10 cellular contexts compared by ENCODE assay signal in the genomic region with DNA sequence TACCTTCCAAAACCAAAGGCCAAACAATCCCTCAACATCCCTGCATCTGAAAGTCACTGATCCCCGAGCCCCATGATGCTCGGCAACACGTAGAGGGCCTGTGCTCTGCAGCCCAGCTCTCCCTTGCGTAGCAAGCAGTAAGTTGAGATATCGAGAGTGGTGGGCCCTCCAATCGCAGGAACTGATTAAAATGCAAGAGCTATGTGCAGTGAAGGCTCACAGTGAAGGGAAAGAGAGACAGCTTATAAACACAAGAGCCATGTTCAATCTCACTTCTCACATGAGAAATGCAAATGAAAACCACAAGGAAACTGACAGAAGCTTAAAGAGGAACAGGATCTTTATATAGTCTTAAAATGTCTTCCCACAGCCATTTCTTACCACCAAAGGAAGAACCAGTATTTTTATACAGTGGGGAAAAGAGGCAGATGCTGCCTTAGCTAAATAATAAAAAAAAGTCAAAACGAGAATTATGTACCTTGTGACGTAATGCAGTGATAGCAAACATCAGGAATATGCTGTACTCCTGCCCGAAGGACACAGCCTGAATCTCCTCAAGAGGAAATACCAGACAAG. TPM values are rescaled to one million over a fixed set of nuclear protein-coding genes. Genes with fewer than 3 reads are reported as not detected.
DNase-seq lines count a peak whose midpoint lies in the region; ATAC-seq and TF ChIP-seq lines count a peak whose summit lies in the region.
"Had no signal": no experiment of that assay in that cellular context is flagged by ENCODE, and none has a peak within 500 bp of the region (broad histone marks: within the 10 kb centered on the region; RNA-seq: fewer than 3 reads in every experiment).

No MANE protein-coding gene starts in this region.

- in situ Hi-C loops in GM23248 (cut with MboI), result no loop called here

- peaks cover 31% of the 10 kb centered on the region for H3K36me3 Mint-ChIP-seq in activated B cell treated with CpG ODN at 0.5 μM for 24 hours (ENCODE audit: low read depth)

- no peaks in the 10 kb centered on the region for H3K4me1 ChIP-seq in SK-N-SH (ENCODE audit: control insufficient read depth in 1 of 2, insufficient read depth in 2 of 2, low read depth in 1 of 2, low read length in 1 of 2)
- H3K4me1 ChIP-seq in smooth muscle cell (ENCODE audit: low read depth), result no peaks in the 10 kb centered on the region
- no peaks in the 10 kb centered on the region for H3K4me1 ChIP-seq in GM23248 (ENCODE audit: insufficient read depth)

- 95% methylated on average over 9 of the region's 9 CpGs for WGBS in SK-N-SH (ENCODE audit: low lambda C conversion rate)
- 97% methylated on average over 9 of the region's 9 CpGs for WGBS in smooth muscle cell (ENCODE audit: low lambda C conversion rate)
- WGBS in GM23248 (ENCODE audit: low coverage in 1 of 2, low lambda C conversion rate in 2 of 2, missing lambda C conversion rate in 2 of 2), 2 experiments, result 98% methylated on average over 9 of the region's 9 CpGs

- H3K27me3 ChIP-seq in SK-N-SH (ENCODE audit: insufficient read depth) (no peaks in the 10 kb centered on the region), smooth muscle cell (ENCODE audit: low read depth) (no peaks in the 10 kb centered on the region), GM23248 (replicated peaks; ENCODE audit: insufficient read depth) (no peaks in the 10 kb centered on the region)

- H3K36me3 ChIP-seq in SK-N-SH (replicated peaks in 1 of 2; ENCODE audit: control insufficient read depth in 1 of 2, insufficient read depth in 2 of 2, low read length in 1 of 2) (peaks cover 49 to 61% of the 10 kb centered on the region in 2 experiments), smooth muscle cell (ENCODE audit: low read depth) (no peaks in the 10 kb centered on the region), GM23248 (ENCODE audit: low read depth) (peaks cover 15% of the 10 kb centered on the region; the same call in 1 of the 2 replicates)

- TF ChIP-seq EP300 in SK-N-SH (IDR thresholded peaks at IDR 0.05; ENCODE audit: borderline replicate concordance in 1 of 2, low read depth in 1 of 2, low read length in 1 of 2), result no peak

- peak overlapping the region; percentile 80 for H3K4me3 Mint-ChIP-seq in activated B cell treated with CpG ODN at 0.5 μM for 24 hours

- ATAC-seq in GM19328 (IDR thresholded peaks at IDR 0.05; ENCODE audit: unreplicated experiment), result peak; percentile 54
- ATAC-seq in HG03139 (IDR thresholded peaks at IDR 0.05; ENCODE audit: unreplicated experiment), result peak; percentile 42
- ATAC-seq in activated B cell treated with CpG ODN at 0.5 μM for 24 hours (ENCODE audit: low read depth), result peak; percentile 80

- H3K9ac ChIP-seq in SK-N-SH (no peak overlapping the region), smooth muscle cell (ENCODE audit: low read depth) (no peak overlapping the region), GM23248 (no peak overlapping the region)

- TF ChIP-seq RAD21 in SK-N-SH (IDR thresholded peaks at IDR 0.05; ENCODE audit: low read length), result no peak

- H3K4me1 Mint-ChIP-seq in activated B cell treated with CpG ODN at 0.5 μM for 24 hours, result peaks cover 76% of the 10 kb centered on the region

- H3F3A ChIP-seq in SK-N-SH (replicated peaks; ENCODE audit: insufficient read depth), result peaks cover 14% of the 10 kb centered on the region
- H3F3A ChIP-seq in smooth muscle cell (ENCODE audit: low read depth), result peaks cover 3% of the 10 kb centered on the region
- H3F3A ChIP-seq in GM23248 (ENCODE audit: insufficient read depth), result no peaks in the 10 kb centered on the region; the same call in 1 of the 2 replicates

- peak; percentile 70 for DNase-seq in CD1c-positive myeloid dendritic cell (ENCODE audit: extremely low spot score)
- peak; percentile 33 for DNase-seq in activated B cell treated with CpG ODN at 0.5 μM for 24 hours
- DNase-seq in SK-N-SH, result no peak
- DNase-seq in GM03348 (ENCODE audit: low spot score), result no peak
- DNase-seq in smooth muscle cell (lab: John Stamatoyannopoulos, UW; ENCODE audit: unreplicated experiment), result no peak
- no peak for DNase-seq in GM23248
- DNase-seq: DND-41 had no signal

- H3K4me3 ChIP-seq in SK-N-SH (ENCODE audit: low read depth in 2 of 2, low read length in 1 of 2) (no peak overlapping the region), smooth muscle cell (no peak overlapping the region), GM23248 (no peak overlapping the region)

- H3K79me2 ChIP-seq in SK-N-SH (ENCODE audit: insufficient read depth), result no peaks in the 10 kb centered on the region
- H3K79me2 ChIP-seq in smooth muscle cell (ENCODE audit: low read depth), result no peaks in the 10 kb centered on the region
- H3K79me2 ChIP-seq in GM23248 (ENCODE audit: insufficient read depth), result no peaks in the 10 kb centered on the region

- CTCF ChIA-PET in activated B cell treated with CpG ODN at 0.5 μM for 24 hours (lab: Charles Lee), result interaction anchor here (0.7 to 4.5 kb wide), 2 partner anchors 10 to 29 kb away, joined by 3 to 57 read pairs; partner anchors contain the start of gene SETX
- CTCF ChIA-PET in SK-N-SH (lab: Yijun Ruan, JAX), result no interaction called here

- H3K27me3 Mint-ChIP-seq in activated B cell treated with CpG ODN at 0.5 μM for 24 hours, result no peaks in the 10 kb centered on the region

- H3K27ac Mint-ChIP-seq in activated B cell treated with CpG ODN at 0.5 μM for 24 hours, result peak overlapping the region; percentile 99

- H3K27ac ChIP-seq in SK-N-SH (ENCODE audit: low read depth in 2 of 2, low read length in 1 of 2), result no peak overlapping the region
- no peak overlapping the region for H3K27ac ChIP-seq in smooth muscle cell (ENCODE audit: low read depth)
- no peak overlapping the region for H3K27ac ChIP-seq in GM23248

- H3K9me2 ChIP-seq in SK-N-SH (no peaks in the 10 kb centered on the region), GM23248 (ENCODE audit: insufficient read depth) (no peaks in the 10 kb centered on the region)

- POLR2A ChIA-PET in activated B cell treated with CpG ODN at 0.5 μM for 24 hours (lab: Charles Lee) (interaction anchor here (0.5 to 8.8 kb wide), 16 partner anchors 10 to 657 kb away, joined by 3 to 527 read pairs (median 4); partner anchors contain the start of genes CFAP77 and SETX), SK-N-SH (lab: Yijun Ruan, JAX) (no interaction called here)

- TF ChIP-seq CTCF in activated B cell treated with CpG ODN at 0.5 μM for 24 hours (IDR thresholded peaks at IDR 0.05), result no peak
- no peak for TF ChIP-seq CTCF in SK-N-SH (IDR thresholded peaks at IDR 0.05)
- TF ChIP-seq CTCF in smooth muscle cell (IDR thresholded peaks at IDR 0.05; ENCODE audit: borderline replicate concordance, insufficient read depth, poor library complexity, severe bottlenecking), result no peak

- no peaks in the 10 kb centered on the region for H4K20me1 ChIP-seq in SK-N-SH (ENCODE audit: insufficient read depth)
- no peaks in the 10 kb centered on the region for H4K20me1 ChIP-seq in smooth muscle cell (ENCODE audit: low read depth)
- no peaks in the 10 kb centered on the region for H4K20me1 ChIP-seq in GM23248 (ENCODE audit: insufficient read depth)

- H2AFZ ChIP-seq in SK-N-SH (ENCODE audit: low read depth), result no peak overlapping the region
- no peak overlapping the region for H2AFZ ChIP-seq in smooth muscle cell (ENCODE audit: low read depth)
- H2AFZ ChIP-seq in GM23248, result no peak overlapping the region

- H3K9me3 ChIP-seq in SK-N-SH (no peaks in the 10 kb centered on the region), smooth muscle cell (replicated peaks; ENCODE audit: low read depth) (no peaks in the 10 kb centered on the region), GM23248 (ENCODE audit: low read depth) (no peaks in the 10 kb centered on the region)

- no peaks in the 10 kb centered on the region for H3K9me3 Mint-ChIP-seq in activated B cell treated with CpG ODN at 0.5 μM for 24 hours

- intact Hi-C loops in activated B cell treated with CpG ODN at 0.5 μM for 24 hours (cut with micrococcal nuclease), result loop anchor here (1.0 kb wide), 2 partner anchors 9 to 24 kb away; partner anchors contain the start of gene TTF1

- H3K4me2 ChIP-seq in SK-N-SH (no peak overlapping the region), smooth muscle cell (no peak overlapping the region), GM23248 (ENCODE audit: unreplicated experiment) (no peak overlapping the region)

TF ChIP-seq in SK-N-SH, 30 proteins besides CTCF, POLR2A, EP300 and RAD21:
- no peak for TF ChIP-seq USF1 (IDR thresholded peaks at IDR 0.05; ENCODE audit: borderline replicate concordance, low read depth)

RNA-seq across cellular contexts. Expression of gene TTF1, which starts 24.6 kb away (rescaled TPM):
- total RNA-seq in activated B cell treated with CpG ODN at 0.5 μM for 24 hours, result 22.0 and 22.8 TPM in 2 replicates
- 11.9 and 12.1 TPM in 2 replicates for polyA plus RNA-seq in SK-N-SH (2012; rRNA removed)
- 17.4 and 21.5 TPM in 2 replicates for polyA plus RNA-seq in SK-N-SH (2012; cell fraction: cytosol; rRNA removed)
- 7.8 and 8.4 TPM in 2 replicates for polyA plus RNA-seq in SK-N-SH (2012; cell fraction: nucleus; rRNA removed)
- 8.9 and 16.4 TPM in 2 replicates for total RNA-seq in smooth muscle cell
- polyA plus RNA-seq in smooth muscle cell, result 5.5 and 7.8 TPM in 2 replicates
- total RNA-seq in GM23248 (2014; rRNA removed; shearing (Covaris generic)), result 3.2 and 6.7 TPM in 2 replicates
- polyA plus RNA-seq in GM23248 (2016; fragmentation: Nextera tagmentation; extraction: Ambion mirVana), result 5.3 and 5.8 TPM in 2 replicates

RNA-seq across cellular contexts. Expression of gene SETX, which starts 27.3 kb away (rescaled TPM):
- total RNA-seq in activated B cell treated with CpG ODN at 0.5 μM for 24 hours, result 91.3 and 109 TPM in 2 replicates
- 12.3 and 15.0 TPM in 2 replicates for polyA plus RNA-seq in SK-N-SH (2012; rRNA removed)
- polyA plus RNA-seq in SK-N-SH (2012; cell fraction: cytosol; rRNA removed), result 12.8 and 13.5 TPM in 2 replicates
- 21.5 and 28.5 TPM in 2 replicates for polyA plus RNA-seq in SK-N-SH (2012; cell fraction: nucleus; rRNA removed)
- total RNA-seq in smooth muscle cell, result 50.9 and 66.0 TPM in 2 replicates
- polyA plus RNA-seq in smooth muscle cell, result 11.4 and 13.5 TPM in 2 replicates
- 47.3 and 65.3 TPM in 2 replicates for total RNA-seq in GM23248 (2014; rRNA removed; shearing (Covaris generic))
- 14.3 and 15.6 TPM in 2 replicates for polyA plus RNA-seq in GM23248 (2016; fragmentation: Nextera tagmentation; extraction: Ambion mirVana)

RNA-seq across cellular contexts. Expression of gene CFAP77, which starts 28.0 kb away (rescaled TPM):
- total RNA-seq in activated B cell treated with CpG ODN at 0.5 μM for 24 hours, result not detected in 2 replicates
- polyA plus RNA-seq in SK-N-SH (2012; rRNA removed), result 0.67 and 1.1 TPM in 2 replicates
- 0.31 and 0.35 TPM in 2 replicates for polyA plus RNA-seq in SK-N-SH (2012; cell fraction: cytosol; rRNA removed)
- polyA plus RNA-seq in SK-N-SH (2012; cell fraction: nucleus; rRNA removed), result 1.8 and 3.0 TPM in 2 replicates
- not detected in 2 replicates for total RNA-seq in smooth muscle cell
- polyA plus RNA-seq in smooth muscle cell, result 0.31 TPM in 1 of 2 replicates, not detected in the other
- not detected in 2 replicates for total RNA-seq in GM23248 (2014; rRNA removed; shearing (Covaris generic))
- not detected in 2 replicates for polyA plus RNA-seq in GM23248 (2016; fragmentation: Nextera tagmentation; extraction: Ambion mirVana)
- total RNA-seq: bronchial epithelial cell had no signal

Comparison
In these comparisons a context has a peak if more than half of its experiments do, and no peak if none do; other contexts are left out.
1. DNase-seq: peak in CD1c-positive myeloid dendritic cell (single experiment) and activated B cell treated with CpG ODN at 0.5 μM for 24 hours (single experiment); none in SK-N-SH (single experiment), GM03348 (single experiment), smooth muscle cell (single experiment) and GM23248 (single experiment).
2. Peak in every context shown above with its lines, with median percentiles within 50 percentile points of each other: ATAC-seq.